In genomic region chr9:92804727-92805126, GRCh38 we compare ENCODE assay signal across 25 cellular contexts.
"Had no signal": no experiment of that assay in that cellular context is flagged by ENCODE, and none has a peak within 500 bp of the region (broad histone marks: within the 10 kb centered on the region; RNA-seq: fewer than 3 reads in every experiment).

No MANE protein-coding gene starts in this region.

- H3K4me3 Mint-ChIP-seq: activated naive CD4-positive, alpha-beta T cell treated with anti-CD3 and anti-CD28 coated beads for 36 hours; natural killer cell treated with Interleukin-12 subunit alpha and Interleukin-12 subunit beta and Interleukin-15 and Interleukin-18, amount 100 ng/mL, for 72 hours; T-helper 17 cell had no signal

- FAIRE-seq: endometrium had no signal

- H3K4me3 ChIP-seq: body of pancreas, cardiac muscle cell, colonic mucosa, esophagus squamous epithelium, left lung, lower lobe of right lung, mucosa of descending colon, spleen, upper lobe of right lung had no signal

- H3K27ac ChIP-seq: body of pancreas, cardiac muscle cell, colonic mucosa, epithelial cell of prostate, esophagus squamous epithelium, left lung, lower lobe of right lung, spleen, upper lobe of right lung had no signal

- H3K27ac Mint-ChIP-seq: activated naive CD4-positive, alpha-beta T cell treated with anti-CD3 and anti-CD28 coated beads for 36 hours; natural killer cell treated with Interleukin-12 subunit alpha and Interleukin-12 subunit beta and Interleukin-15 and Interleukin-18, amount 100 ng/mL, for 72 hours; T-helper 17 cell had no signal

- H3K9me3 Mint-ChIP-seq: activated naive CD4-positive, alpha-beta T cell treated with anti-CD3 and anti-CD28 coated beads for 36 hours; natural killer cell treated with Interleukin-12 subunit alpha and Interleukin-12 subunit beta and Interleukin-15 and Interleukin-18, amount 100 ng/mL, for 72 hours had no signal

- H3K9ac ChIP-seq: SK-N-SH had no signal

- DNase-seq: activated CD4-positive, CD25-positive, alpha-beta regulatory T cell treated with anti-CD3 and anti-CD28 coated beads, Interleukin-2, amount 50 U/mL, for 72 hours; activated effector memory CD4-positive, alpha-beta T cell treated with anti-CD3 and anti-CD28 coated beads, Interleukin-2, amount 50 U/mL, for 16 hours; activated naive CD4-positive, alpha-beta T cell treated with anti-CD3 and anti-CD28 coated beads for 36 hours; body of pancreas; cerebellar nuclear complex; colonic mucosa; effector CD8-positive, alpha-beta T cell; esophagus squamous epithelium; foreskin melanocyte; left lung; lower lobe of right lung; mucosa of descending colon; posterior cingulate gyrus; right cardiac atrium; SK-N-SH; spleen; stimulated activated naive CD4-positive, alpha-beta T cell; SW 1271; T-helper 17 cell; T1000; upper lobe of right lung had no signal

- H3K36me3 Mint-ChIP-seq: natural killer cell treated with Interleukin-12 subunit alpha and Interleukin-12 subunit beta and Interleukin-15 and Interleukin-18, amount 100 ng/mL, for 72 hours had no signal

- H3K4me2 ChIP-seq: SK-N-SH had no signal

- ATAC-seq: body of pancreas, left lung, lower lobe of right lung, mucosa of descending colon, right cardiac atrium, T-helper 17 cell, upper lobe of right lung had no signal

- H3K9me3 ChIP-seq: body of pancreas, colonic mucosa, esophagus squamous epithelium, left lung, lower lobe of right lung, mucosa of descending colon, SK-N-SH, spleen, upper lobe of right lung had no signal

- H3K36me3 ChIP-seq: cardiac muscle cell, colonic mucosa, esophagus squamous epithelium, left lung, lower lobe of right lung, spleen, upper lobe of right lung had no signal
